8 cellular contexts compared by ENCODE assay signal in genomic region chr2:86621290-86621943, GRCh38. TPM values are rescaled to one million over a fixed set of nuclear protein-coding genes. Genes with fewer than 3 reads are reported as not detected.
DNase-seq lines count a peak whose midpoint lies in the region; ATAC-seq and TF ChIP-seq lines count a peak whose summit lies in the region.

No MANE protein-coding gene starts in this region.

- no peak for DNase-seq in activated T-cell treated with anti-CD3 and anti-CD28 coated beads, Interleukin-2, amount 50 U/mL, for 4 hours
- DNase-seq in activated T-cell treated with anti-CD3 and anti-CD28 coated beads, Interleukin-2, amount 50 U/mL, for 1 hour, result no peak
- DNase-seq in immature natural killer cell, result no peak
- DNase-seq in tibial artery, result no peak
- no peak for DNase-seq in NCI-H1092 treated with DMSO at 0.1 percent for 48 hours (lab: John Stamatoyannopoulos, UW)
- no peak for DNase-seq in hepatic stellate cell (ENCODE audit: low spot score)

- no peaks in the 10 kb centered on the region for H3K9me3 ChIP-seq in tibial artery

- peaks cover 10 to 20% (median 20%) of the 10 kb centered on the region in 3 donors for H3K36me3 ChIP-seq in tibial artery

- peaks cover 0 to 48% (median 22%) of the 10 kb centered on the region in 4 donors for H3K4me1 ChIP-seq in tibial artery

- H3K27me3 ChIP-seq in tibial artery, result no peaks in the 10 kb centered on the region

- H3K27me3 Mint-ChIP-seq in activated T-cell treated with anti-CD3 and anti-CD28 coated beads, Interleukin-2, amount 50 U/mL, for 4 hours (ENCODE audit: low read depth), result no peaks in the 10 kb centered on the region
- peaks cover 0 to 17% (median 5%) of the 10 kb centered on the region in 3 donors for H3K27me3 Mint-ChIP-seq in immature natural killer cell (ENCODE audit: low read depth in 3 of 3)

- no peaks in the 10 kb centered on the region for H3K9me3 Mint-ChIP-seq in activated T-cell treated with anti-CD3 and anti-CD28 coated beads, Interleukin-2, amount 50 U/mL, for 4 hours
- H3K9me3 Mint-ChIP-seq in immature natural killer cell, result no peaks in the 10 kb centered on the region

- intact Hi-C loops in tibial artery (cut with DNase I; ENCODE audit: low total_unique reads), result loop anchor here (10.0 kb wide), 1 partner anchor 177 kb away; the partner anchor contains the start of gene KDM3A

- H3K4me3 Mint-ChIP-seq in activated T-cell treated with anti-CD3 and anti-CD28 coated beads, Interleukin-2, amount 50 U/mL, for 4 hours, result peak overlapping the region; percentile 94
- H3K4me3 Mint-ChIP-seq in immature natural killer cell, result peak overlapping the region; percentile 92 to 95 (median 93)

- TF ChIP-seq CTCF in VCaP (conservative IDR thresholded peaks at IDR 0.05) (peak; percentile 14; the same call in 1 of the 2 replicates), tibial artery (IDR thresholded peaks at IDR 0.05) (no peak)

- H3K36me3 Mint-ChIP-seq in activated T-cell treated with anti-CD3 and anti-CD28 coated beads, Interleukin-2, amount 50 U/mL, for 4 hours (ENCODE audit: insufficient read depth), result peaks cover 23% of the 10 kb centered on the region
- peaks cover 3 to 16% (median 15%) of the 10 kb centered on the region in 3 donors for H3K36me3 Mint-ChIP-seq in immature natural killer cell

- peaks cover 45% of the 10 kb centered on the region for H3K4me1 Mint-ChIP-seq in activated T-cell treated with anti-CD3 and anti-CD28 coated beads, Interleukin-2, amount 50 U/mL, for 4 hours (ENCODE audit: low read depth)
- peaks cover 24 to 50% of the 10 kb centered on the region in 2 donors for H3K4me1 Mint-ChIP-seq in immature natural killer cell

- no peak for ATAC-seq in activated T-cell treated with anti-CD3 and anti-CD28 coated beads, Interleukin-2, amount 50 U/mL, for 4 hours
- no peak for ATAC-seq in GM18502 (IDR thresholded peaks at IDR 0.05; ENCODE audit: poor library complexity, unreplicated experiment)

- peak overlapping the region; percentile 35 to 88 (median 68) for H3K27ac Mint-ChIP-seq in immature natural killer cell

- peak overlapping the region; percentile 97 for H3K27ac ChIP-seq in VCaP
- peak overlapping the region; percentile 93 for H3K27ac ChIP-seq in tibial artery

- H3K4me3 ChIP-seq in tibial artery, result peak overlapping the region; percentile 71 to 88

RNA-seq across cellular contexts. Expression of gene RNF103, which starts 2.2 kb away (rescaled TPM):
- 10 to 100 TPM in 2 of 3 donors, 1 to 10 TPM in 1; 9.9 to 11.7 (median 11.7) TPM for total RNA-seq in activated T-cell treated with anti-CD3 and anti-CD28 coated beads, Interleukin-2, amount 50 U/mL, for 4 hours
- 1 to 10 TPM; 2.4 to 4.9 (median 2.8) TPM for polyA plus RNA-seq in immature natural killer cell

RNA-seq across cellular contexts. Expression of gene CHMP3, which starts 58.2 kb away (rescaled TPM):
- total RNA-seq in activated T-cell treated with anti-CD3 and anti-CD28 coated beads, Interleukin-2, amount 50 U/mL, for 4 hours, result 10 to 100 TPM; 45.4 to 50.2 (median 48.3) TPM
- polyA plus RNA-seq in immature natural killer cell, result 10 to 100 TPM; 44.1 to 72.1 (median 60.2) TPM
